Comparison of ENCODE assay signal across 2 cellular contexts in the genomic region with DNA sequence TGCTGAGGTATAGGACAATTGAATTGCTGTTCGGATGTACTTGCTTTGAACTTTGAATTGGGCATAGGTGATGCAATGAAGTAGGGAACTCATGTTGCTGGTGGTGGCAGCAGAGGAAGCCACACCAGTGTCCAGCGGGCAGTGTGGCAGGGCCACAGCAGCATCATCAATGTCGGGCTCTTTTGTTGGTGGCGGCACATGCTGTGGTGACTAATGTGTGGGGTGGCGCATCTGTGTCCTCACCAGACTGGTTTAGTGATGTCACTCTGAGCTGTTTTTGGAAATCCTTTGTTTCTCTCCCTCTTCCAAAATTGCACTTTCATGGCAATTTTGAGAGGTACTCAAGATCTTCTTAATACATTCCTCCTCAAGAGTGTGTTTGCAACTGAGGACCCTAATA.
TF ChIP-seq lines count a peak whose summit lies in the region.

No MANE protein-coding gene starts in this region.

TF ChIP-seq in GM23338, 12 proteins besides CTCF, POLR2A, EP300 and RAD21 (continued from another document):
- TF ChIP-seq, protein P1, sequence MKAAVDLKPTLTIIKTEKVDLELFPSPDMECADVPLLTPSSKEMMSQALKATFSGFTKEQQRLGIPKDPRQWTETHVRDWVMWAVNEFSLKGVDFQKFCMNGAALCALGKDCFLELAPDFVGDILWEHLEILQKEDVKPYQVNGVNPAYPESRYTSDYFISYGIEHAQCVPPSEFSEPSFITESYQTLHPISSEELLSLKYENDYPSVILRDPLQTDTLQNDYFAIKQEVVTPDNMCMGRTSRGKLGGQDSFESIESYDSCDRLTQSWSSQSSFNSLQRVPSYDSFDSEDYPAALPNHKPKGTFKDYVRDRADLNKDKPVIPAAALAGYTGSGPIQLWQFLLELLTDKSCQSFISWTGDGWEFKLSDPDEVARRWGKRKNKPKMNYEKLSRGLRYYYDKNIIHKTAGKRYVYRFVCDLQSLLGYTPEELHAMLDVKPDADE (IDR thresholded peaks at IDR 0.05) = no peak
- no peak for TF ChIP-seq EZH2phosphoT487 (IDR thresholded peaks at IDR 0.05; ENCODE audit: unreplicated experiment)
- no peak for TF ChIP-seq ZNF114 (CRISPR knock-in tag; IDR thresholded peaks at IDR 0.05)
- no peak for TF ChIP-seq ZNF462 (CRISPR knock-in tag; IDR thresholded peaks at IDR 0.05)
- no peak for TF ChIP-seq STAT1 (IDR thresholded peaks at IDR 0.05; ENCODE audit: unreplicated experiment)
- TF ChIP-seq EZH2 (IDR thresholded peaks at IDR 0.05; ENCODE audit: low read depth, unreplicated experiment) = no peak
- no peak for TF ChIP-seq CREB1 (CRISPR knock-in tag; IDR thresholded peaks at IDR 0.05; ENCODE audit: low read depth)
- TF ChIP-seq, protein P2, sequence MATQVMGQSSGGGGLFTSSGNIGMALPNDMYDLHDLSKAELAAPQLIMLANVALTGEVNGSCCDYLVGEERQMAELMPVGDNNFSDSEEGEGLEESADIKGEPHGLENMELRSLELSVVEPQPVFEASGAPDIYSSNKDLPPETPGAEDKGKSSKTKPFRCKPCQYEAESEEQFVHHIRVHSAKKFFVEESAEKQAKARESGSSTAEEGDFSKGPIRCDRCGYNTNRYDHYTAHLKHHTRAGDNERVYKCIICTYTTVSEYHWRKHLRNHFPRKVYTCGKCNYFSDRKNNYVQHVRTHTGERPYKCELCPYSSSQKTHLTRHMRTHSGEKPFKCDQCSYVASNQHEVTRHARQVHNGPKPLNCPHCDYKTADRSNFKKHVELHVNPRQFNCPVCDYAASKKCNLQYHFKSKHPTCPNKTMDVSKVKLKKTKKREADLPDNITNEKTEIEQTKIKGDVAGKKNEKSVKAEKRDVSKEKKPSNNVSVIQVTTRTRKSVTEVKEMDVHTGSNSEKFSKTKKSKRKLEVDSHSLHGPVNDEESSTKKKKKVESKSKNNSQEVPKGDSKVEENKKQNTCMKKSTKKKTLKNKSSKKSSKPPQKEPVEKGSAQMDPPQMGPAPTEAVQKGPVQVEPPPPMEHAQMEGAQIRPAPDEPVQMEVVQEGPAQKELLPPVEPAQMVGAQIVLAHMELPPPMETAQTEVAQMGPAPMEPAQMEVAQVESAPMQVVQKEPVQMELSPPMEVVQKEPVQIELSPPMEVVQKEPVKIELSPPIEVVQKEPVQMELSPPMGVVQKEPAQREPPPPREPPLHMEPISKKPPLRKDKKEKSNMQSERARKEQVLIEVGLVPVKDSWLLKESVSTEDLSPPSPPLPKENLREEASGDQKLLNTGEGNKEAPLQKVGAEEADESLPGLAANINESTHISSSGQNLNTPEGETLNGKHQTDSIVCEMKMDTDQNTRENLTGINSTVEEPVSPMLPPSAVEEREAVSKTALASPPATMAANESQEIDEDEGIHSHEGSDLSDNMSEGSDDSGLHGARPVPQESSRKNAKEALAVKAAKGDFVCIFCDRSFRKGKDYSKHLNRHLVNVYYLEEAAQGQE (IDR thresholded peaks at IDR 0.05; ENCODE audit: unreplicated experiment) = no peak

TF ChIP-seq in WTC11, 78 proteins besides CTCF, POLR2A, EP300 and RAD21 (continued from another document):
- TF ChIP-seq PRDM15 (CRISPR knock-in tag; IDR thresholded peaks at IDR 0.05) = no peak
- TF ChIP-seq, protein P3, sequence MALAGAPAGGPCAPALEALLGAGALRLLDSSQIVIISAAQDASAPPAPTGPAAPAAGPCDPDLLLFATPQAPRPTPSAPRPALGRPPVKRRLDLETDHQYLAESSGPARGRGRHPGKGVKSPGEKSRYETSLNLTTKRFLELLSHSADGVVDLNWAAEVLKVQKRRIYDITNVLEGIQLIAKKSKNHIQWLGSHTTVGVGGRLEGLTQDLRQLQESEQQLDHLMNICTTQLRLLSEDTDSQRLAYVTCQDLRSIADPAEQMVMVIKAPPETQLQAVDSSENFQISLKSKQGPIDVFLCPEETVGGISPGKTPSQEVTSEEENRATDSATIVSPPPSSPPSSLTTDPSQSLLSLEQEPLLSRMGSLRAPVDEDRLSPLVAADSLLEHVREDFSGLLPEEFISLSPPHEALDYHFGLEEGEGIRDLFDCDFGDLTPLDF (CRISPR knock-in tag; IDR thresholded peaks at IDR 0.05) = no peak
- TF ChIP-seq, protein P4, sequence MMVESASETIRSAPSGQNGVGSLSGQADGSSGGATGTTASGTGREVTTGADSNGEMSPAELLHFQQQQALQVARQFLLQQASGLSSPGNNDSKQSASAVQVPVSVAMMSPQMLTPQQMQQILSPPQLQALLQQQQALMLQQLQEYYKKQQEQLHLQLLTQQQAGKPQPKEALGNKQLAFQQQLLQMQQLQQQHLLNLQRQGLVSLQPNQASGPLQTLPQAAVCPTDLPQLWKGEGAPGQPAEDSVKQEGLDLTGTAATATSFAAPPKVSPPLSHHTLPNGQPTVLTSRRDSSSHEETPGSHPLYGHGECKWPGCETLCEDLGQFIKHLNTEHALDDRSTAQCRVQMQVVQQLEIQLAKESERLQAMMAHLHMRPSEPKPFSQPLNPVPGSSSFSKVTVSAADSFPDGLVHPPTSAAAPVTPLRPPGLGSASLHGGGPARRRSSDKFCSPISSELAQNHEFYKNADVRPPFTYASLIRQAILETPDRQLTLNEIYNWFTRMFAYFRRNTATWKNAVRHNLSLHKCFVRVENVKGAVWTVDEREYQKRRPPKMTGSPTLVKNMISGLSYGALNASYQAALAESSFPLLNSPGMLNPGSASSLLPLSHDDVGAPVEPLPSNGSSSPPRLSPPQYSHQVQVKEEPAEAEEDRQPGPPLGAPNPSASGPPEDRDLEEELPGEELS (CRISPR knock-in tag; IDR thresholded peaks at IDR 0.05) = no peak
- TF ChIP-seq AFF4 (CRISPR knock-in tag; IDR thresholded peaks at IDR 0.05; ENCODE audit: borderline replicate concordance) = no peak
- no peak for TF ChIP-seq TEAD4 (CRISPR knock-in tag; IDR thresholded peaks at IDR 0.05)
- TF ChIP-seq EMX1 (CRISPR knock-in tag; IDR thresholded peaks at IDR 0.05) = no peak
- no peak for TF ChIP-seq RELA (CRISPR knock-in tag; IDR thresholded peaks at IDR 0.05; ENCODE audit: borderline replicate concordance)
- no peak for TF ChIP-seq JUN (CRISPR knock-in tag; IDR thresholded peaks at IDR 0.05)
- TF ChIP-seq JAZF1 (CRISPR knock-in tag; IDR thresholded peaks at IDR 0.05) = no peak
- TF ChIP-seq GABPB1 (CRISPR knock-in tag; IDR thresholded peaks at IDR 0.05) = no peak
- TF ChIP-seq SMAD4 (CRISPR knock-in tag; IDR thresholded peaks at IDR 0.05) = no peak
- no peak for TF ChIP-seq SOX15 (CRISPR knock-in tag; IDR thresholded peaks at IDR 0.05)
- TF ChIP-seq ZSCAN18 (CRISPR knock-in tag; IDR thresholded peaks at IDR 0.05) = no peak
- TF ChIP-seq, protein P5, sequence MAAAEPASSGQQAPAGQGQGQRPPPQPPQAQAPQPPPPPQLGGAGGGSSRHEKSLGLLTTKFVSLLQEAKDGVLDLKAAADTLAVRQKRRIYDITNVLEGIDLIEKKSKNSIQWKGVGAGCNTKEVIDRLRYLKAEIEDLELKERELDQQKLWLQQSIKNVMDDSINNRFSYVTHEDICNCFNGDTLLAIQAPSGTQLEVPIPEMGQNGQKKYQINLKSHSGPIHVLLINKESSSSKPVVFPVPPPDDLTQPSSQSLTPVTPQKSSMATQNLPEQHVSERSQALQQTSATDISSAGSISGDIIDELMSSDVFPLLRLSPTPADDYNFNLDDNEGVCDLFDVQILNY (CRISPR knock-in tag; IDR thresholded peaks at IDR 0.05) = no peak
- TF ChIP-seq MYBL2 (CRISPR knock-in tag; IDR thresholded peaks at IDR 0.05) = no peak
